ENCODE assay signal across 2 cellular contexts in genomic region chr3:196883361-196883760, GRCh38.
A peak's percentile ranks its signal among the peaks of the same experiment; 100 is the strongest.
TF ChIP-seq lines count a peak whose summit lies in the region.

No MANE protein-coding gene starts in this region.

TF ChIP-seq in GM12891, 5 proteins besides CTCF, POLR2A, EP300 and RAD21:
- TF ChIP-seq PAX5 (IDR thresholded peaks at IDR 0.05; ENCODE audit: insufficient read depth, low read length, severe bottlenecking) (no peak), POLR2AphosphoS5 (IDR thresholded peaks at IDR 0.05; ENCODE audit: low read depth, low read length) (no peak), SPI1 (IDR thresholded peaks at IDR 0.05; ENCODE audit: low read depth, low read length) (no peak), POU2F2 (IDR thresholded peaks at IDR 0.05; ENCODE audit: low read depth, low read length) (no peak), TAF1 (IDR thresholded peaks at IDR 0.05; ENCODE audit: low read depth, low read length) (no peak)

TF ChIP-seq in K562, 482 proteins besides CTCF, POLR2A, EP300 and RAD21:
- TF ChIP-seq CEBPB (tag; IDR thresholded peaks at IDR 0.05) (peak; percentile 61), PCBP1 (IDR thresholded peaks at IDR 0.05; ENCODE audit: low read depth, low read length, poor library complexity, severe bottlenecking) (no peak), TAF9B (IDR thresholded peaks at IDR 0.05; ENCODE audit: partially characterized antibody) (no peak), CREM (IDR thresholded peaks at IDR 0.05; ENCODE audit: low read depth) (no peak), SRSF7 (optimal IDR thresholded peaks at IDR 0.05; ENCODE audit: low read depth, low read length) (no peak), MTA2 (IDR thresholded peaks at IDR 0.05; ENCODE audit: low read depth) (no peak), PCBP2 (IDR thresholded peaks at IDR 0.05; ENCODE audit: low read depth, low read length, poor library complexity, severe bottlenecking) (no peak)
